13 cellular contexts compared by ENCODE assay signal in the genomic region with DNA sequence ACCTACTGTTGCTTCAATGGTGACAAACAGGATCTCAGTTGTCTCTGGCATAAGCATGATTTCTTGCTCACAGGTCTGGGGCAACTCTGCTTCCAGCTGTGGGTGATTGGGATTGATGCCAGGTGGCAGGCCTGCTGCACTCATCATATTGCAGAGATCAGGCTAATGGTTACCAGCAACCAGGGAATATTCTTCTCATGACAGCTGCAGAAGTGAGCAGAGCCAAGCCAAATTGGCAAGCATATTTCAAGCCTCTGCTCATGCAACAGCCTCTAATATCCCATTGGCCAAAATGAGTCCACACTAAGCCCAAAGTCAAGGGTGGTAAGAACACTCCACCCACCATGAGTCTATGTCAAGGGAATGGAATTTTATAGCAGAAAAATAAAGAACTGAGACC. TPM values are rescaled to one million over a fixed set of nuclear protein-coding genes. Genes with fewer than 3 reads are reported as not detected.
DNase-seq lines count a peak whose midpoint lies in the region; ATAC-seq, FAIRE-seq and TF ChIP-seq lines count a peak whose summit lies in the region.
"Had no signal": no experiment of that assay in that cellular context is flagged by ENCODE, and none has a peak within 500 bp of the region (broad histone marks: within the 10 kb centered on the region; RNA-seq: fewer than 3 reads in every experiment).

No MANE protein-coding gene starts in this region.

- no peaks in the 10 kb centered on the region for H3K27me3 ChIP-seq in fibroblast of lung (ENCODE audit: control insufficient read depth, insufficient read depth, low read length)

- no peak for FAIRE-seq in urothelium cell line (lab: Jason Lieb, UNC)
- FAIRE-seq: G401.6 had no signal

- H3K9ac ChIP-seq in fibroblast of lung (ENCODE audit: insufficient read depth, low read length), result no peak overlapping the region
- H3K9ac ChIP-seq: KMS-11, parathyroid adenoma had no signal

- no peaks in the 10 kb centered on the region for H4K20me1 ChIP-seq in fibroblast of lung (ENCODE audit: control insufficient read depth, extremely low read depth, insufficient read depth, low read length)

- H3K9me3 ChIP-seq in fibroblast of lung (ENCODE audit: control insufficient read depth, insufficient read depth, low read depth, low read length), result no peaks in the 10 kb centered on the region

- H3K4me3 ChIP-seq in fibroblast of lung (replicated peaks in 1 of 4; ENCODE audit: control extremely low read depth in 1 of 4, insufficient read depth in 1 of 4, low read depth in 3 of 4, low read length in 4 of 4), result no peak overlapping the region
- H3K4me3 ChIP-seq: SK-N-MC had no signal

- peak; percentile 64 for DNase-seq in NCI-H2171 treated with DMSO at 0.1 percent for 48 hours (lab: John Stamatoyannopoulos, UW)
- DNase-seq in NCI-H2171 (lab: John Stamatoyannopoulos, UW), result no peak
- DNase-seq in RPMI7951 (ENCODE audit: low read depth), result peak; percentile 87
- DNase-seq in fibroblast of lung (ENCODE audit: low read depth in 2 of 2), result peak; percentile 97 to 98
- peak; percentile 14 for DNase-seq in urothelium cell line (ENCODE audit: low spot score)
- no peak for DNase-seq in GF-D8 (lab: John Stamatoyannopoulos, UW)
- no peak for DNase-seq in NCI-H1048 (lab: John Stamatoyannopoulos, UW)
- DNase-seq: activated CD4-positive, alpha-beta T cell treated with anti-CD3 and anti-CD28 coated beads for 1 hour had no signal

- no peak overlapping the region for H2AFZ ChIP-seq in fibroblast of lung (ENCODE audit: low read length)
- H2AFZ ChIP-seq: parathyroid adenoma had no signal

- ATAC-seq in GM18870 (IDR thresholded peaks at IDR 0.05; ENCODE audit: unreplicated experiment), result no peak

- no peaks in the 10 kb centered on the region for H3K79me2 ChIP-seq in fibroblast of lung (ENCODE audit: control insufficient read depth, insufficient read depth, low read length)
- H3K79me2 ChIP-seq: parathyroid adenoma had no signal

- no peaks in the 10 kb centered on the region for H3K36me3 ChIP-seq in fibroblast of lung (ENCODE audit: control insufficient read depth, insufficient read depth, low read length)

- TF ChIP-seq CTCF in fibroblast of lung (conservative IDR thresholded peaks at IDR 0.05 in 1 of 2, IDR thresholded peaks at IDR 0.05 in 1 of 2; ENCODE audit: low read depth in 1 of 2, low read length in 2 of 2), result no peak

- no peak overlapping the region for H3K27ac ChIP-seq in fibroblast of lung (ENCODE audit: insufficient read depth, low read length)
- H3K27ac ChIP-seq: KMS-11, parathyroid adenoma, SK-N-MC had no signal

- H3K4me1 ChIP-seq in fibroblast of lung (ENCODE audit: control insufficient read depth, extremely low read depth, insufficient read depth, low read length), result peaks cover 4% of the 10 kb centered on the region
- H3K4me1 ChIP-seq: parathyroid adenoma had no signal

- H3K4me2 ChIP-seq in fibroblast of lung (ENCODE audit: extremely low read depth, insufficient read depth, low read length), result no peak overlapping the region
- H3K4me2 ChIP-seq: KMS-11 had no signal

RNA-seq across cellular contexts. Expression of a gene that starts 26.7 kb away (rescaled TPM):
- total RNA-seq in RPMI7951 (2014; rRNA removed; shearing (Covaris generic)), result 31.0 and 35.2 TPM in 2 replicates
- total RNA-seq in fibroblast of lung, result 40.6 and 132 TPM in 2 replicates
- 29.5 and 38.2 TPM in 2 replicates for polyA plus RNA-seq in fibroblast of lung
- polyA plus RNA-seq in fibroblast of lung (2012), result 12.7 and 16.4 TPM in 2 replicates
- 0.59 and 3.3 TPM in 2 replicates for polyA minus RNA-seq in fibroblast of lung (ENCODE audit: low replicate concordance)

Comparison
In these comparisons a context has a peak if more than half of its experiments do, and no peak if none do; other contexts are left out.
1. DNase-seq: peak in NCI-H2171 treated with DMSO at 0.1 percent for 48 hours (single experiment), RPMI7951 (single experiment), fibroblast of lung (2 of 2) and urothelium cell line (single experiment); none in NCI-H2171 (single experiment), GF-D8 (single experiment) and NCI-H1048 (single experiment).